In genomic region chr1:11736746-11737639, GRCh38 we compare ENCODE assay signal across 8 cellular contexts. TPM values are rescaled to one million over a fixed set of nuclear protein-coding genes. Genes with fewer than 3 reads are reported as not detected.
A peak's percentile ranks its signal among the peaks of the same experiment; 100 is the strongest.
DNase-seq lines count a peak whose midpoint lies in the region; ATAC-seq, FAIRE-seq and TF ChIP-seq lines count a peak whose summit lies in the region.

No MANE protein-coding gene starts in this region.

- H3K27ac ChIP-seq in DND-41 (ENCODE audit: low read length) (peak overlapping the region; percentile 28; the same call in 1 of the 2 replicates), RWPE1 (peak overlapping the region; percentile 98), astrocyte (ENCODE audit: low read depth, low read length) (peak overlapping the region; percentile 80), rectal smooth muscle tissue (ENCODE audit: low read depth, low read length) (no peak overlapping the region)

- H3K4me1 ChIP-seq in DND-41 (ENCODE audit: insufficient read depth, low read length) (peaks cover 51% of the 10 kb centered on the region), astrocyte (ENCODE audit: insufficient read depth, low read length) (peaks cover 23% of the 10 kb centered on the region), rectal smooth muscle tissue (ENCODE audit: control insufficient read depth, insufficient read depth, low read length) (peaks cover 10% of the 10 kb centered on the region)

- peaks cover 25% of the 10 kb centered on the region; the same call in 1 of the 2 replicates for H4K20me1 ChIP-seq in DND-41 (ENCODE audit: insufficient read depth, low read length)
- H4K20me1 ChIP-seq in astrocyte (ENCODE audit: insufficient read depth, low read length): peaks cover 1% of the 10 kb centered on the region

- peak overlapping the region; percentile 88 for H3K27ac Mint-ChIP-seq in astrocyte (ENCODE audit: unreplicated experiment)

- H3K4me3 ChIP-seq in DND-41 (ENCODE audit: low read depth in 1 of 2, low read length in 2 of 2) (peak overlapping the region; percentile 22 to 70; a peak in 3 of 4 replicates), astrocyte (ENCODE audit: insufficient read depth, low read depth, low read length) (peak overlapping the region; percentile 81), rectal smooth muscle tissue (ENCODE audit: low read length) (peak overlapping the region; percentile 100)

- DNase-seq in DND-41 (peak; percentile 51), RWPE1 (ENCODE audit: low spot score) (peak; percentile 87), astrocyte (ENCODE audit: low read depth) (peak; percentile 77), hepatic stellate cell (ENCODE audit: low spot score) (peak; percentile 62), Ammon's horn (ENCODE audit: low spot score) (no peak), 8988T (no peak)

- peak overlapping the region; percentile 87 for H3K4me2 ChIP-seq in DND-41 (ENCODE audit: insufficient read depth, low read length)
- H3K4me2 ChIP-seq in astrocyte (ENCODE audit: low read length): peak overlapping the region; percentile 94

- H3K4me3 Mint-ChIP-seq in astrocyte (ENCODE audit: unreplicated experiment): peak overlapping the region; percentile 89

- peaks cover 3% of the 10 kb centered on the region for H3K36me3 Mint-ChIP-seq in astrocyte (ENCODE audit: low read depth, unreplicated experiment)

- no peaks in the 10 kb centered on the region for H3K79me2 ChIP-seq in DND-41 (ENCODE audit: insufficient read depth, low read length)
- H3K79me2 ChIP-seq in astrocyte (ENCODE audit: insufficient read depth, low read length): peaks cover 2% of the 10 kb centered on the region

- peaks cover 3% of the 10 kb centered on the region for H3K27me3 Mint-ChIP-seq in astrocyte (ENCODE audit: low read depth, unreplicated experiment)

- no peaks in the 10 kb centered on the region for H3K36me3 ChIP-seq in DND-41 (ENCODE audit: insufficient read depth, low read length)
- no peaks in the 10 kb centered on the region for H3K36me3 ChIP-seq in astrocyte (ENCODE audit: insufficient read depth, low read length)
- H3K36me3 ChIP-seq in rectal smooth muscle tissue (ENCODE audit: control insufficient read depth, insufficient read depth, low read length): no peaks in the 10 kb centered on the region

- H3K9me3 Mint-ChIP-seq in astrocyte (ENCODE audit: unreplicated experiment): no peaks in the 10 kb centered on the region

- peaks cover 14% of the 10 kb centered on the region for H3K4me1 Mint-ChIP-seq in astrocyte (ENCODE audit: low read depth, unreplicated experiment)

- POLR2A ChIA-PET in RWPE1 (lab: Yijun Ruan, JAX; ENCODE audit: low non-redundant PET): interaction anchor here (0.5 kb wide), 1 partner anchor 19 kb away, joined by 3 read pairs; no protein-coding TSS in a partner anchor

- H3K9me3 ChIP-seq in DND-41 (ENCODE audit: insufficient read depth, low read length, severe bottlenecking) (no peaks in the 10 kb centered on the region), astrocyte (ENCODE audit: insufficient read depth, low read depth, low read length) (no peaks in the 10 kb centered on the region)

- no peak for FAIRE-seq in astrocyte (lab: Jason Lieb, UNC)

- peak overlapping the region; percentile 78 for H2AFZ ChIP-seq in DND-41 (ENCODE audit: low read depth, low read length)
- H2AFZ ChIP-seq in astrocyte (ENCODE audit: low read depth, low read length): peak overlapping the region; percentile 93

- peaks cover 32% of the 10 kb centered on the region for H3K27me3 ChIP-seq in DND-41 (ENCODE audit: insufficient read depth, low read length, poor library complexity)
- no peaks in the 10 kb centered on the region for H3K27me3 ChIP-seq in astrocyte (ENCODE audit: insufficient read depth, low read length)
- no peaks in the 10 kb centered on the region for H3K27me3 ChIP-seq in rectal smooth muscle tissue (ENCODE audit: control insufficient read depth, insufficient read depth, low read length)

- TF ChIP-seq CTCF in DND-41 (IDR thresholded peaks at IDR 0.05; ENCODE audit: borderline replicate concordance, extremely low read depth, low read length, poor library complexity, severe bottlenecking): no peak
- TF ChIP-seq CTCF in RWPE1 (conservative IDR thresholded peaks at IDR 0.05; ENCODE audit: low read depth): no peak
- no peak for TF ChIP-seq CTCF in astrocyte (IDR thresholded peaks at IDR 0.05; ENCODE audit: insufficient read depth, low read depth, low read length)

- CTCF ChIA-PET in RWPE1 (lab: Yijun Ruan, JAX): interaction anchor here (0.5 kb wide), 1 partner anchor 60 kb away, joined by 6 read pairs; no protein-coding TSS in a partner anchor

- peak overlapping the region; percentile 58 for H3K9ac ChIP-seq in DND-41 (ENCODE audit: low read depth, low read length)
- H3K9ac ChIP-seq in astrocyte (ENCODE audit: low read length): peak overlapping the region; percentile 85
- H3K9ac ChIP-seq in rectal smooth muscle tissue (ENCODE audit: low read length): no peak overlapping the region

- ATAC-seq in DND-41 (ENCODE audit: insufficient read depth, low read depth): peak; percentile 53
- ATAC-seq in HG03442 (IDR thresholded peaks at IDR 0.05; ENCODE audit: unreplicated experiment): peak; percentile 25

RNA-seq across cellular contexts. Expression of gene AGTRAP, which starts 1.1 kb away (rescaled TPM):
- total RNA-seq in astrocyte: 38.7 and 46.3 TPM in 2 replicates

RNA-seq across cellular contexts. Expression of gene C1orf167, which starts 25.0 kb away (rescaled TPM):
- not detected in 2 replicates for total RNA-seq in astrocyte

RNA-seq across cellular contexts. Expression of gene DRAXIN, which starts 45.5 kb away (rescaled TPM):
- total RNA-seq in astrocyte: 0.79 and 1.7 TPM in 2 replicates

RNA-seq across cellular contexts. Expression of gene MAD2L2, which starts 56.0 kb away (rescaled TPM):
- total RNA-seq in astrocyte: 29.3 and 30.1 TPM in 2 replicates

Comparison
In these comparisons a context has a peak if more than half of its experiments do, and no peak if none do; other contexts are left out.
1. DNase-seq: peak in DND-41 (single experiment), RWPE1 (single experiment), astrocyte (single experiment) and hepatic stellate cell (single experiment); none in Ammon's horn (single experiment) and 8988T (single experiment).
2. H3K4me3 ChIP-seq: peak in every context shown above with its lines; median percentile 100 in rectal smooth muscle tissue; 81 in astrocyte; 46 in DND-41.